Comparison of ENCODE assay signal across 27 cellular contexts in the genomic region with DNA sequence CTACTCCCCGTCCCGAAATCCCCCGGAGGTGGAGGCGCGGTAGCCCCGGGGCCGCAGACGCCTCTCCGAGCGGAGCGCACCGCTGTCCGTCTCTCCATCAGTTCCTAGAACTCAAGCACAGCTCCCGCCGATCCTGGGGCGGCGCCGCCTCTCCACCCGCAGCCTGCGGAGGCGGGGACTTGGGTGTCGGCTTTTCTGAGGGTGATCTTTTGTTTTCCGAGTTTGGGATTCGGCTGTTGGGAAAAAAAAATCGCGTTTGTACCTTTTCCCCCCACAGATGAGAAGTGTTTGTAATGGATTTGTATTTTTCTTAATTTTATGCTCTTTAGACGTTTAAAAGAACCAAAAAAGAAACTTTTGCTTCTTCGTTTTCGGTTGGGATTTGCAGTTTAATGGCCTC. TPM values are rescaled to one million over a fixed set of nuclear protein-coding genes. Genes with fewer than 3 reads are reported as not detected.
A peak's percentile ranks its signal among the peaks of the same experiment; 100 is the strongest.
DNase-seq lines count a peak whose midpoint lies in the region; ATAC-seq, FAIRE-seq and TF ChIP-seq lines count a peak whose summit lies in the region.
"Had no signal": no experiment of that assay in that cellular context is flagged by ENCODE, and none has a peak within 500 bp of the region (broad histone marks: within the 10 kb centered on the region; RNA-seq: fewer than 3 reads in every experiment).

No MANE protein-coding gene starts in this region.

- H3K9ac ChIP-seq in HUES64 (ENCODE audit: low read depth, low read length) (no peak overlapping the region), endothelial cell of umbilical vein (replicated peaks; ENCODE audit: extremely low read depth, insufficient read depth, low read length) (no peak overlapping the region)

- no peaks in the 10 kb centered on the region for H3K9me1 ChIP-seq in endothelial cell of umbilical vein (replicated peaks; ENCODE audit: control insufficient read depth, extremely low read depth, insufficient read depth, low read length)

- TF ChIP-seq CTCF in 22Rv1 (IDR thresholded peaks at IDR 0.05) (no peak), endothelial cell of umbilical vein (IDR thresholded peaks at IDR 0.05; ENCODE audit: extremely low read depth in 1 of 2, insufficient read depth in 1 of 2, low read depth in 1 of 2, low read length in 2 of 2) (no peak), mesothelial cell of epicardium (IDR thresholded peaks at IDR 0.05; ENCODE audit: unreplicated experiment) (no peak), GM13977 (IDR thresholded peaks at IDR 0.05; ENCODE audit: extremely low read depth, insufficient read depth, missing control alignments) (no peak)

- peaks cover 4% of the 10 kb centered on the region; the same call in 1 of the 2 replicates for H3K36me3 ChIP-seq in HUES64 (ENCODE audit: insufficient read depth, low read length)
- H3K36me3 ChIP-seq in endothelial cell of umbilical vein (ENCODE audit: control insufficient read depth in 2 of 2, extremely low read depth in 1 of 2, insufficient read depth in 2 of 2, low read length in 2 of 2), result peaks cover 0 to 3% of the 10 kb centered on the region in 2 experiments

- peaks cover 4% of the 10 kb centered on the region for H3K4me1 Mint-ChIP-seq in mesothelial cell of epicardium
- H3K4me1 Mint-ChIP-seq: IgD-negative memory B cell had no signal

- no peak for ATAC-seq in GM21381 (IDR thresholded peaks at IDR 0.05; ENCODE audit: unreplicated experiment)
- ATAC-seq: gastroesophageal sphincter had no signal

- H3K27ac ChIP-seq in 22Rv1 (peak overlapping the region; percentile 23; the same call in 1 of the 2 replicates), HUES64 (ENCODE audit: low read depth, low read length) (no peak overlapping the region), endothelial cell of umbilical vein (ENCODE audit: insufficient read depth, low read depth, low read length) (no peak overlapping the region)
- H3K27ac ChIP-seq: Peyer's patch, upper lobe of left lung had no signal

- H3K4me2 ChIP-seq in endothelial cell of umbilical vein (ENCODE audit: insufficient read depth, low read length), result no peak overlapping the region

- H3K4me3 Mint-ChIP-seq in mesothelial cell of epicardium, result peak overlapping the region; percentile 49
- H3K4me3 Mint-ChIP-seq: activated naive CD8-positive, alpha-beta T cell; IgD-negative memory B cell; stimulated activated naive CD8-positive, alpha-beta T cell treated with anti-CD3 and anti-CD28 coated beads, Interleukin-15, Interleukin-2, amounts not matched to agents 100 ng/mL and 50 ng/mL, for 24 hours; T-helper 2 cell treated with Interferon-gamma antibody and Interleukin-4, amounts not matched to agents 5 μg/mL and 100 μg/mL, for 36 hours had no signal

- H3K79me2 ChIP-seq in endothelial cell of umbilical vein (ENCODE audit: control insufficient read depth, insufficient read depth, low read length), result no peaks in the 10 kb centered on the region

- H4K20me1 ChIP-seq in endothelial cell of umbilical vein (replicated peaks; ENCODE audit: control insufficient read depth, extremely low read depth, insufficient read depth, low read length), result no peaks in the 10 kb centered on the region

- H2AFZ ChIP-seq in endothelial cell of umbilical vein (ENCODE audit: low read depth, low read length), result no peak overlapping the region

- BruUV-seq in endothelial cell of umbilical vein (replicated peaks; lab: Mats Ljungman, UMichigan), result TSS peak; percentile 63

- in situ Hi-C loops in GM13977 (cut with MboI; ENCODE audit: low pct_unique_long_range_greater_than_20kb, low sequenced_read_pairs, unreplicated experiment), result no loop called here

- H3K27ac Mint-ChIP-seq in mesothelial cell of epicardium, result no peak overlapping the region
- H3K27ac Mint-ChIP-seq: activated naive CD8-positive, alpha-beta T cell; IgD-negative memory B cell; stimulated activated naive CD8-positive, alpha-beta T cell treated with anti-CD3 and anti-CD28 coated beads, Interleukin-15, Interleukin-2, amounts not matched to agents 100 ng/mL and 50 ng/mL, for 24 hours; T-helper 2 cell treated with Interferon-gamma antibody and Interleukin-4, amounts not matched to agents 5 μg/mL and 100 μg/mL, for 36 hours had no signal

- H3K4me1 ChIP-seq in HUES64 (ENCODE audit: insufficient read depth, low read length) (0 out of 2 replicates have a peak, but pooled peaks cover 6% of the 10 kb centered on the region), endothelial cell of umbilical vein (ENCODE audit: control insufficient read depth, extremely low read depth, insufficient read depth, low read length) (no peaks in the 10 kb centered on the region)
- H3K4me1 ChIP-seq: Peyer's patch, sigmoid colon, upper lobe of left lung had no signal

- no peak for TF ChIP-seq POLR2A in endothelial cell of umbilical vein (IDR thresholded peaks at IDR 0.05; ENCODE audit: low read depth, low read length)

- peaks cover 59% of the 10 kb centered on the region for H3K27me3 Mint-ChIP-seq in mesothelial cell of epicardium (ENCODE audit: low read depth)
- H3K27me3 Mint-ChIP-seq: activated naive CD8-positive, alpha-beta T cell; IgD-negative memory B cell; stimulated activated naive CD8-positive, alpha-beta T cell treated with anti-CD3 and anti-CD28 coated beads, Interleukin-15, Interleukin-2, amounts not matched to agents 100 ng/mL and 50 ng/mL, for 24 hours had no signal

- dilution Hi-C loops in endothelial cell of umbilical vein (cut with MboI; ENCODE audit: extremely low pct_ligation_motif_present, low sequenced_read_pairs), result no loop called here

- intact Hi-C loops in endothelial cell of umbilical vein (cut with micrococcal nuclease), result no loop called here

- DNase-seq in endothelial cell of umbilical vein (ENCODE audit: low read depth, low spot score) (no peak), mesothelial cell of epicardium (ENCODE audit: low spot score in 2 of 2, unreplicated experiment in 2 of 2) (no peak), NCI-H187 treated with DMSO at 0.1 percent for 48 hours (lab: John Stamatoyannopoulos, UW) (no peak), GM13977 (ENCODE audit: low spot score) (no peak), amygdala (lab: John Stamatoyannopoulos, UW) (no peak)
- DNase-seq: activated CD8-positive, alpha-beta memory T cell treated with anti-CD3 and anti-CD28 coated beads for 24 hours; activated T-cell treated with anti-CD3 and anti-CD28 coated beads, Interleukin-2, amount 50 U/mL, for 48 hours; EL; Peyer's patch; sigmoid colon had no signal

- H3K9me3 Mint-ChIP-seq in mesothelial cell of epicardium, result no peaks in the 10 kb centered on the region
- H3K9me3 Mint-ChIP-seq: IgD-negative memory B cell; stimulated activated naive CD8-positive, alpha-beta T cell treated with anti-CD3 and anti-CD28 coated beads, Interleukin-15, Interleukin-2, amounts not matched to agents 100 ng/mL and 50 ng/mL, for 24 hours; T-helper 2 cell treated with Interferon-gamma antibody and Interleukin-4, amounts not matched to agents 5 μg/mL and 100 μg/mL, for 36 hours had no signal

- 2% methylated on average over 26 of the region's 29 CpGs for WGBS in HUES64

- H3K9me3 ChIP-seq in HUES64 (ENCODE audit: insufficient read depth, low read depth, low read length) (no peaks in the 10 kb centered on the region), endothelial cell of umbilical vein (replicated peaks; ENCODE audit: control insufficient read depth, insufficient read depth, low read length) (no peaks in the 10 kb centered on the region)
- H3K9me3 ChIP-seq: gastroesophageal sphincter, Peyer's patch, sigmoid colon, upper lobe of left lung had no signal

- H3K27me3 ChIP-seq in HUES64 (ENCODE audit: insufficient read depth, low read length) (peaks cover 73% of the 10 kb centered on the region), endothelial cell of umbilical vein (ENCODE audit: control insufficient read depth in 2 of 2, insufficient read depth in 2 of 2, low read length in 2 of 2) (peaks cover 0 to 5% of the 10 kb centered on the region in 2 experiments)
- H3K27me3 ChIP-seq: gastroesophageal sphincter, Peyer's patch, sigmoid colon, upper lobe of left lung had no signal

- peak overlapping the region; percentile 51 for H3K4me3 ChIP-seq in HUES64 (ENCODE audit: low read length)
- H3K4me3 ChIP-seq in endothelial cell of umbilical vein (replicated peaks in 1 of 3; ENCODE audit: insufficient read depth in 1 of 3, low read depth in 1 of 3, low read length in 3 of 3), result no peak overlapping the region

- peaks cover 15% of the 10 kb centered on the region for H3K36me3 Mint-ChIP-seq in mesothelial cell of epicardium
- H3K36me3 Mint-ChIP-seq: activated naive CD8-positive, alpha-beta T cell had no signal

- CTCF ChIA-PET in endothelial cell of umbilical vein (lab: Charles Lee), result no interaction called here

- POLR2A ChIA-PET in endothelial cell of umbilical vein (lab: Charles Lee), result no interaction called here

- FAIRE-seq in endothelial cell of umbilical vein (lab: Jason Lieb, UNC), result no peak
- FAIRE-seq: A204.1, bronchial epithelial cell had no signal

TF ChIP-seq in endothelial cell of umbilical vein, 7 proteins besides CTCF, POLR2A, EP300 and RAD21 (continues in another document):
- TF ChIP-seq MAX (IDR thresholded peaks at IDR 0.05; ENCODE audit: insufficient read depth, insufficient read length), result no peak

RNA-seq across cellular contexts. Expression of gene LRCOL1, which starts 26.6 kb away (rescaled TPM):
- polyA plus RNA-seq in HUES64 (2013, experiment 1 of 2), result not detected
- polyA plus RNA-seq in HUES64 (2013, experiment 2 of 2), result 0.63 TPM
- total RNA-seq in endothelial cell of umbilical vein (1.2 TPM in 1 of 2 replicates, not detected in the other), mesothelial cell of epicardium (not detected in 3 replicates)
- 1.1 and 1.5 TPM in 2 replicates for polyA plus RNA-seq in endothelial cell of umbilical vein
- 0.28 and 0.49 TPM in 2 replicates for polyA plus RNA-seq in endothelial cell of umbilical vein (2011; cell fraction: cytosol; rRNA removed)
- 2.6 and 3.1 TPM in 2 replicates for polyA plus RNA-seq in endothelial cell of umbilical vein (2011; cell fraction: nucleus; rRNA removed)
- polyA plus RNA-seq in endothelial cell of umbilical vein (2012), result 0.48 and 0.89 TPM in 2 replicates
- 0.36 and 0.95 TPM in 2 replicates for polyA minus RNA-seq in endothelial cell of umbilical vein
- polyA minus RNA-seq in endothelial cell of umbilical vein (2011; cell fraction: cytosol; rRNA and poly(A)+ RNA removed), result not detected
- polyA minus RNA-seq in endothelial cell of umbilical vein (2011; cell fraction: nucleus; rRNA and poly(A)+ RNA removed), result not detected in 2 replicates
- total RNA-seq: bronchial epithelial cell, gastroesophageal sphincter, H4, osteoblast, Peyer's patch, SK-MEL-5 had no signal
- polyA plus RNA-seq: IgD-negative memory B cell had no signal

RNA-seq across cellular contexts. Expression of gene P2RX2, which starts 34.8 kb away (rescaled TPM):
- 0.10 TPM for polyA plus RNA-seq in HUES64 (2013, experiment 1 of 2)
- polyA plus RNA-seq in HUES64 (2013, experiment 2 of 2), result 0.13 TPM
- total RNA-seq in endothelial cell of umbilical vein, result not detected in 2 replicates
- not detected in 2 replicates for polyA plus RNA-seq in endothelial cell of umbilical vein
- not detected in 2 replicates for polyA plus RNA-seq in endothelial cell of umbilical vein (2011; cell fraction: cytosol; rRNA removed)
- polyA plus RNA-seq in endothelial cell of umbilical vein (2011; cell fraction: nucleus; rRNA removed), result not detected in 2 replicates
- polyA plus RNA-seq in endothelial cell of umbilical vein (2012), result not detected in 2 replicates
- polyA minus RNA-seq in endothelial cell of umbilical vein, result not detected in 2 replicates
- not detected for polyA minus RNA-seq in endothelial cell of umbilical vein (2011; cell fraction: cytosol; rRNA and poly(A)+ RNA removed)
- not detected in 2 replicates for polyA minus RNA-seq in endothelial cell of umbilical vein (2011; cell fraction: nucleus; rRNA and poly(A)+ RNA removed)
- total RNA-seq in mesothelial cell of epicardium, result 7.3 to 8.7 TPM (median 8.6 TPM) in 3 replicates
- total RNA-seq: bronchial epithelial cell, dermis microvascular lymphatic vessel endothelial cell, H4, liver, osteoblast, SK-MEL-5 had no signal
- polyA plus RNA-seq: BJ, IgD-negative memory B cell, liver had no signal
